In the genomic region with DNA sequence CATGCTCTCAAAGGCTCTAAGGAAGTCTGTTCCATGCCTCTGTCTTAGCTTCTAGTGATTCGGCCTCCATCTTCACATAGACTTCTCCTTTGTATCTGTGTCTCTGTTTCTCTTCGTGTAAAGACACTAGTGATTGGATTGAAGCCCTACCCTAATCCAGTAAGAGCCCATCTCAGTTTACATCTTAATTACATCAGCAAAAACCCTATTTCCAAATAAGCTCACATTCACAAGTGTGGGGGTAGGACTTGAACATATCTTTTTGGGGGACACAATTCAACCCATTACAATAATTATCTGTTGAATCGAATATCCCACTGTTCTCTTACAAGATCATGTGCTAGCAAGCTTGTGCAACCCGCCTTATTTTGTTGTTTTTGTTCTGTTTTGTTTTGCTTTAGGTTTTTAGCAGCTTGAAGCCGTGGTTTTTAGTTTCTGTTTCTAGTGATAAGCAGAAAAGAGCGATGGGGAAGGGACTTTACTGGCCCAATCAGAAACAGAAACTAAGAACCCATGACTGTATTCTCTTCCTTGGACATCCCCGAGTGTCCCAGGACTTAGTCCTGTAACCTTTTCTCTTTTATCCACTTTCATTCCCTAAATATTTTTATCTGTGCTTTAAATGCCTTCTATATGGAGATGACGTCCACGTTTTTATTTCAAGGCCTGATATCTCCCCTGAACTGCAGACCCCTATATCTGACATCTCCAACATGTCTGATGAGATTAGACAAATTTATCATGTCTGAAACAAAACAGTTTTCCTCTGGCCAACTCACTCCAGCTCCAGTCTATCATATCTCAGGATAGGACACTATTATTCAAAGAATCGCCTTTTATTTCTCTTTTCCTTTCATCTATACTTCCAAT, we compare ENCODE assay signal across 1 cellular context.
TF ChIP-seq lines count a peak whose summit lies in the region.

No MANE protein-coding gene starts in this region.

TF ChIP-seq in GM12878, 131 proteins besides CTCF, POLR2A, EP300 and RAD21 (continued from another document):
- TF ChIP-seq, protein P1, sequence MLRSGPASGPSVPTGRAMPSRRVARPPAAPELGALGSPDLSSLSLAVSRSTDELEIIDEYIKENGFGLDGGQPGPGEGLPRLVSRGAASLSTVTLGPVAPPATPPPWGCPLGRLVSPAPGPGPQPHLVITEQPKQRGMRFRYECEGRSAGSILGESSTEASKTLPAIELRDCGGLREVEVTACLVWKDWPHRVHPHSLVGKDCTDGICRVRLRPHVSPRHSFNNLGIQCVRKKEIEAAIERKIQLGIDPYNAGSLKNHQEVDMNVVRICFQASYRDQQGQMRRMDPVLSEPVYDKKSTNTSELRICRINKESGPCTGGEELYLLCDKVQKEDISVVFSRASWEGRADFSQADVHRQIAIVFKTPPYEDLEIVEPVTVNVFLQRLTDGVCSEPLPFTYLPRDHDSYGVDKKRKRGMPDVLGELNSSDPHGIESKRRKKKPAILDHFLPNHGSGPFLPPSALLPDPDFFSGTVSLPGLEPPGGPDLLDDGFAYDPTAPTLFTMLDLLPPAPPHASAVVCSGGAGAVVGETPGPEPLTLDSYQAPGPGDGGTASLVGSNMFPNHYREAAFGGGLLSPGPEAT (IDR thresholded peaks at IDR 0.05; ENCODE audit: low read depth): peak; percentile 81
- TF ChIP-seq NBN (IDR thresholded peaks at IDR 0.05) (peak; percentile 70; the same call in 1 of the 2 replicates), MTA2 (IDR thresholded peaks at IDR 0.05; ENCODE audit: low read depth) (peak; percentile 21; the same call in 1 of the 2 replicates), ATF7 (IDR thresholded peaks at IDR 0.05; ENCODE audit: low read depth) (peak; percentile 36), IKZF1 (conservative IDR thresholded peaks at IDR 0.05) (0 out of 2 replicates have a peak, but pooled peaks have one; percentile 18)
- TF ChIP-seq, protein P2, sequence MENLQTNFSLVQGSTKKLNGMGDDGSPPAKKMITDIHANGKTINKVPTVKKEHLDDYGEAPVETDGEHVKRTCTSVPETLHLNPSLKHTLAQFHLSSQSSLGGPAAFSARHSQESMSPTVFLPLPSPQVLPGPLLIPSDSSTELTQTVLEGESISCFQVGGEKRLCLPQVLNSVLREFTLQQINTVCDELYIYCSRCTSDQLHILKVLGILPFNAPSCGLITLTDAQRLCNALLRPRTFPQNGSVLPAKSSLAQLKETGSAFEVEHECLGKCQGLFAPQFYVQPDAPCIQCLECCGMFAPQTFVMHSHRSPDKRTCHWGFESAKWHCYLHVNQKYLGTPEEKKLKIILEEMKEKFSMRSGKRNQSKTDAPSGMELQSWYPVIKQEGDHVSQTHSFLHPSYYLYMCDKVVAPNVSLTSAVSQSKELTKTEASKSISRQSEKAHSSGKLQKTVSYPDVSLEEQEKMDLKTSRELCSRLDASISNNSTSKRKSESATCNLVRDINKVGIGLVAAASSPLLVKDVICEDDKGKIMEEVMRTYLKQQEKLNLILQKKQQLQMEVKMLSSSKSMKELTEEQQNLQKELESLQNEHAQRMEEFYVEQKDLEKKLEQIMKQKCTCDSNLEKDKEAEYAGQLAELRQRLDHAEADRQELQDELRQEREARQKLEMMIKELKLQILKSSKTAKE (IDR thresholded peaks at IDR 0.05; ENCODE audit: low read depth, poor library complexity, severe bottlenecking): peak; percentile 31
- TF ChIP-seq, protein P3, sequence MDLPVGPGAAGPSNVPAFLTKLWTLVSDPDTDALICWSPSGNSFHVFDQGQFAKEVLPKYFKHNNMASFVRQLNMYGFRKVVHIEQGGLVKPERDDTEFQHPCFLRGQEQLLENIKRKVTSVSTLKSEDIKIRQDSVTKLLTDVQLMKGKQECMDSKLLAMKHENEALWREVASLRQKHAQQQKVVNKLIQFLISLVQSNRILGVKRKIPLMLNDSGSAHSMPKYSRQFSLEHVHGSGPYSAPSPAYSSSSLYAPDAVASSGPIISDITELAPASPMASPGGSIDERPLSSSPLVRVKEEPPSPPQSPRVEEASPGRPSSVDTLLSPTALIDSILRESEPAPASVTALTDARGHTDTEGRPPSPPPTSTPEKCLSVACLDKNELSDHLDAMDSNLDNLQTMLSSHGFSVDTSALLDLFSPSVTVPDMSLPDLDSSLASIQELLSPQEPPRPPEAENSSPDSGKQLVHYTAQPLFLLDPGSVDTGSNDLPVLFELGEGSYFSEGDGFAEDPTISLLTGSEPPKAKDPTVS (IDR thresholded peaks at IDR 0.05; ENCODE audit: low read depth, low read length): no peak
- TF ChIP-seq, protein P4, sequence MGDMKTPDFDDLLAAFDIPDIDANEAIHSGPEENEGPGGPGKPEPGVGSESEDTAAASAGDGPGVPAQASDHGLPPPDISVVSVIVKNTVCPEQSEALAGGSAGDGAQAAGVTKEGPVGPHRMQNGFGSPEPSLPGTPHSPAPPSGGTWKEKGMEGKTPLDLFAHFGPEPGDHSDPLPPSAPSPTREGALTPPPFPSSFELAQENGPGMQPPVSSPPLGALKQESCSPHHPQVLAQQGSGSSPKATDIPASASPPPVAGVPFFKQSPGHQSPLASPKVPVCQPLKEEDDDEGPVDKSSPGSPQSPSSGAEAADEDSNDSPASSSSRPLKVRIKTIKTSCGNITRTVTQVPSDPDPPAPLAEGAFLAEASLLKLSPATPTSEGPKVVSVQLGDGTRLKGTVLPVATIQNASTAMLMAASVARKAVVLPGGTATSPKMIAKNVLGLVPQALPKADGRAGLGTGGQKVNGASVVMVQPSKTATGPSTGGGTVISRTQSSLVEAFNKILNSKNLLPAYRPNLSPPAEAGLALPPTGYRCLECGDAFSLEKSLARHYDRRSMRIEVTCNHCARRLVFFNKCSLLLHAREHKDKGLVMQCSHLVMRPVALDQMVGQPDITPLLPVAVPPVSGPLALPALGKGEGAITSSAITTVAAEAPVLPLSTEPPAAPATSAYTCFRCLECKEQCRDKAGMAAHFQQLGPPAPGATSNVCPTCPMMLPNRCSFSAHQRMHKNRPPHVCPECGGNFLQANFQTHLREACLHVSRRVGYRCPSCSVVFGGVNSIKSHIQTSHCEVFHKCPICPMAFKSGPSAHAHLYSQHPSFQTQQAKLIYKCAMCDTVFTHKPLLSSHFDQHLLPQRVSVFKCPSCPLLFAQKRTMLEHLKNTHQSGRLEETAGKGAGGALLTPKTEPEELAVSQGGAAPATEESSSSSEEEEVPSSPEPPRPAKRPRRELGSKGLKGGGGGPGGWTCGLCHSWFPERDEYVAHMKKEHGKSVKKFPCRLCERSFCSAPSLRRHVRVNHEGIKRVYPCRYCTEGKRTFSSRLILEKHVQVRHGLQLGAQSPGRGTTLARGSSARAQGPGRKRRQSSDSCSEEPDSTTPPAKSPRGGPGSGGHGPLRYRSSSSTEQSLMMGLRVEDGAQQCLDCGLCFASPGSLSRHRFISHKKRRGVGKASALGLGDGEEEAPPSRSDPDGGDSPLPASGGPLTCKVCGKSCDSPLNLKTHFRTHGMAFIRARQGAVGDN (IDR thresholded peaks at IDR 0.05): 0 out of 2 replicates have a peak, but pooled peaks have one; percentile 26
- TF ChIP-seq, protein P5, sequence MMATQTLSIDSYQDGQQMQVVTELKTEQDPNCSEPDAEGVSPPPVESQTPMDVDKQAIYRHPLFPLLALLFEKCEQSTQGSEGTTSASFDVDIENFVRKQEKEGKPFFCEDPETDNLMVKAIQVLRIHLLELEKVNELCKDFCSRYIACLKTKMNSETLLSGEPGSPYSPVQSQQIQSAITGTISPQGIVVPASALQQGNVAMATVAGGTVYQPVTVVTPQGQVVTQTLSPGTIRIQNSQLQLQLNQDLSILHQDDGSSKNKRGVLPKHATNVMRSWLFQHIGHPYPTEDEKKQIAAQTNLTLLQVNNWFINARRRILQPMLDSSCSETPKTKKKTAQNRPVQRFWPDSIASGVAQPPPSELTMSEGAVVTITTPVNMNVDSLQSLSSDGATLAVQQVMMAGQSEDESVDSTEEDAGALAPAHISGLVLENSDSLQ (IDR thresholded peaks at IDR 0.05): no peak
